ENCODE assay signal across 1 cellular context in the genomic region with DNA sequence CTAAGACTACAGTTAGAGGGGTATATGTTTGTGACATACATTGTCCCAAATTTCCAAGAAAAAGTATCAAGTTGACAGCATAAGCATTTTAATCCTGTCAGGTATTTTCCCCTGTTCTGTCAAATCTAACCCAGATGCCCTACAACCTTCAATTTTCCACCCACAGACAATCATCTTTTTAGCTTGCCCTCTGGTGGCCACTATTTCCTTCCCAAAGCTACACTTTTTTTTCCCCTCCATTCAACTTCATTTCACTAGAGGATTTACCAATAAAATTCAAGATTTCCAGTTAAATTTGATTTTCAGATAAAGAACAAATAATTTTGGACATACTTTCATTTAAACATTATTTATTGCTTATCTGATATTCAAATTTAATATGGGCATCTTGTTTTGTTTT.
TF ChIP-seq lines count a peak whose summit lies in the region.

No MANE protein-coding gene starts in this region.

TF ChIP-seq in GM12878, 131 proteins besides CTCF, POLR2A, EP300 and RAD21 (continued from another document):
- TF ChIP-seq, protein P1, sequence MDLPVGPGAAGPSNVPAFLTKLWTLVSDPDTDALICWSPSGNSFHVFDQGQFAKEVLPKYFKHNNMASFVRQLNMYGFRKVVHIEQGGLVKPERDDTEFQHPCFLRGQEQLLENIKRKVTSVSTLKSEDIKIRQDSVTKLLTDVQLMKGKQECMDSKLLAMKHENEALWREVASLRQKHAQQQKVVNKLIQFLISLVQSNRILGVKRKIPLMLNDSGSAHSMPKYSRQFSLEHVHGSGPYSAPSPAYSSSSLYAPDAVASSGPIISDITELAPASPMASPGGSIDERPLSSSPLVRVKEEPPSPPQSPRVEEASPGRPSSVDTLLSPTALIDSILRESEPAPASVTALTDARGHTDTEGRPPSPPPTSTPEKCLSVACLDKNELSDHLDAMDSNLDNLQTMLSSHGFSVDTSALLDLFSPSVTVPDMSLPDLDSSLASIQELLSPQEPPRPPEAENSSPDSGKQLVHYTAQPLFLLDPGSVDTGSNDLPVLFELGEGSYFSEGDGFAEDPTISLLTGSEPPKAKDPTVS (IDR thresholded peaks at IDR 0.05; ENCODE audit: low read depth, low read length): no peak
- TF ChIP-seq, protein P2, sequence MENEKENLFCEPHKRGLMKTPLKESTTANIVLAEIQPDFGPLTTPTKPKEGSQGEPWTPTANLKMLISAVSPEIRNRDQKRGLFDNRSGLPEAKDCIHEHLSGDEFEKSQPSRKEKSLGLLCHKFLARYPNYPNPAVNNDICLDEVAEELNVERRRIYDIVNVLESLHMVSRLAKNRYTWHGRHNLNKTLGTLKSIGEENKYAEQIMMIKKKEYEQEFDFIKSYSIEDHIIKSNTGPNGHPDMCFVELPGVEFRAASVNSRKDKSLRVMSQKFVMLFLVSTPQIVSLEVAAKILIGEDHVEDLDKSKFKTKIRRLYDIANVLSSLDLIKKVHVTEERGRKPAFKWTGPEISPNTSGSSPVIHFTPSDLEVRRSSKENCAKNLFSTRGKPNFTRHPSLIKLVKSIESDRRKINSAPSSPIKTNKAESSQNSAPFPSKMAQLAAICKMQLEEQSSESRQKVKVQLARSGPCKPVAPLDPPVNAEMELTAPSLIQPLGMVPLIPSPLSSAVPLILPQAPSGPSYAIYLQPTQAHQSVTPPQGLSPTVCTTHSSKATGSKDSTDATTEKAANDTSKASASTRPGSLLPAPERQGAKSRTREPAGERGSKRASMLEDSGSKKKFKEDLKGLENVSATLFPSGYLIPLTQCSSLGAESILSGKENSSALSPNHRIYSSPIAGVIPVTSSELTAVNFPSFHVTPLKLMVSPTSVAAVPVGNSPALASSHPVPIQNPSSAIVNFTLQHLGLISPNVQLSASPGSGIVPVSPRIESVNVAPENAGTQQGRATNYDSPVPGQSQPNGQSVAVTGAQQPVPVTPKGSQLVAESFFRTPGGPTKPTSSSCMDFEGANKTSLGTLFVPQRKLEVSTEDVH (IDR thresholded peaks at IDR 0.05; ENCODE audit: low read depth, partially characterized antibody): no peak
- TF ChIP-seq EED (IDR thresholded peaks at IDR 0.05; ENCODE audit: low read depth) (no peak), IKZF2 (IDR thresholded peaks at IDR 0.05) (no peak)
